25 cellular contexts compared by ENCODE assay signal in genomic region chr17:57335195-57335792, GRCh38.
"Had no signal": no experiment of that assay in that cellular context is flagged by ENCODE, and none has a peak within 500 bp of the region (broad histone marks: within the 10 kb centered on the region; RNA-seq: fewer than 3 reads in every experiment).

No MANE protein-coding gene starts in this region.

- H3K27ac ChIP-seq: SJSA1 had no signal

- H3K9me3 ChIP-seq: adrenal gland, MG63, SJSA1 had no signal

- H3K9me3 Mint-ChIP-seq: activated B cell treated with CpG ODN at 0.5 μM for 24 hours; activated CD4-positive, alpha-beta memory T cell treated with anti-CD3 and anti-CD28 coated beads for 36 hours; activated CD4-positive, alpha-beta T cell treated with anti-CD3 and anti-CD28 coated beads, Interleukin-2, amount 10 ng/mL, durations not matched to agents 24 days and 14 days; activated naive CD8-positive, alpha-beta T cell treated with anti-CD3 and anti-CD28 coated beads, Interleukin-2, amount 10 ng/mL, durations not matched to agents 7 days and 5 days; activated T-cell treated with anti-CD3 and anti-CD28 coated beads, Interleukin-2, amount 50 U/mL, for 72 hours; central memory CD8-positive, alpha-beta T cell had no signal

- H3K4me3 ChIP-seq: adrenal gland, MG63, SJSA1 had no signal

- H3K4me3 Mint-ChIP-seq: activated B cell treated with CpG ODN at 0.5 μM for 24 hours; activated CD4-positive, alpha-beta memory T cell treated with anti-CD3 and anti-CD28 coated beads for 36 hours; activated CD4-positive, alpha-beta T cell treated with anti-CD3 and anti-CD28 coated beads, Interleukin-2, amount 10 ng/mL, durations not matched to agents 24 days and 14 days; activated naive CD8-positive, alpha-beta T cell treated with anti-CD3 and anti-CD28 coated beads, Interleukin-2, amount 10 ng/mL, durations not matched to agents 7 days and 5 days; activated T-cell treated with anti-CD3 and anti-CD28 coated beads, Interleukin-2, amount 50 U/mL, for 72 hours; central memory CD8-positive, alpha-beta T cell had no signal

- H3K36me3 ChIP-seq: adrenal gland, MG63, SJSA1 had no signal

- ATAC-seq: activated T-cell treated with anti-CD3 and anti-CD28 coated beads, Interleukin-2, amount 50 U/mL, for 72 hours; PC-3; SK-N-SH treated with all-trans-retinoic acid at 6 μM for 48 hours had no signal

- DNase-seq: activated B cell treated with CpG ODN at 0.5 μM for 24 hours; activated CD4-positive, alpha-beta memory T cell treated with anti-CD3 and anti-CD28 coated beads for 36 hours; activated CD4-positive, alpha-beta T cell treated with anti-CD3 and anti-CD28 coated beads for 1 hour; activated CD4-positive, alpha-beta T cell treated with anti-CD3 and anti-CD28 coated beads, Interleukin-2, amount 10 ng/mL, durations not matched to agents 24 days and 14 days; activated CD8-positive, alpha-beta memory T cell treated with anti-CD3 and anti-CD28 coated beads, Interleukin-2, amount 50 U/mL, for 4 hours; activated naive CD4-positive, alpha-beta T cell treated with anti-CD3 and anti-CD28 coated beads, Interleukin-2, amount 50 U/mL, for 16 hours; activated naive CD8-positive, alpha-beta T cell treated with anti-CD3 and anti-CD28 coated beads, Interleukin-2, amount 10 ng/mL, durations not matched to agents 7 days and 5 days; activated T-cell treated with anti-CD3 and anti-CD28 coated beads, Interleukin-2, amount 50 U/mL, for 72 hours; anterior cingulate cortex; KG1; MG63; NCI-H1105; NCI-H1436; NCI-H187; NCI-H2081; NCI-H510A treated with DMSO at 0.1 percent for 48 hours; NCI-H69; PC-3; SHP77; T-helper 2 cell; T1000 had no signal

- H3K27ac Mint-ChIP-seq: activated B cell treated with CpG ODN at 0.5 μM for 24 hours; activated CD4-positive, alpha-beta memory T cell treated with anti-CD3 and anti-CD28 coated beads for 36 hours; activated CD4-positive, alpha-beta T cell treated with anti-CD3 and anti-CD28 coated beads, Interleukin-2, amount 10 ng/mL, durations not matched to agents 24 days and 14 days; activated naive CD8-positive, alpha-beta T cell treated with anti-CD3 and anti-CD28 coated beads, Interleukin-2, amount 10 ng/mL, durations not matched to agents 7 days and 5 days; activated T-cell treated with anti-CD3 and anti-CD28 coated beads, Interleukin-2, amount 50 U/mL, for 72 hours had no signal

- H3K27me3 Mint-ChIP-seq: activated B cell treated with CpG ODN at 0.5 μM for 24 hours; activated CD4-positive, alpha-beta memory T cell treated with anti-CD3 and anti-CD28 coated beads for 36 hours; activated CD4-positive, alpha-beta T cell treated with anti-CD3 and anti-CD28 coated beads, Interleukin-2, amount 10 ng/mL, durations not matched to agents 24 days and 14 days; activated naive CD8-positive, alpha-beta T cell treated with anti-CD3 and anti-CD28 coated beads, Interleukin-2, amount 10 ng/mL, durations not matched to agents 7 days and 5 days; central memory CD8-positive, alpha-beta T cell had no signal

- H3K27me3 ChIP-seq: adrenal gland, MG63, SJSA1 had no signal
